8 cellular contexts compared by ENCODE assay signal in the genomic region with DNA sequence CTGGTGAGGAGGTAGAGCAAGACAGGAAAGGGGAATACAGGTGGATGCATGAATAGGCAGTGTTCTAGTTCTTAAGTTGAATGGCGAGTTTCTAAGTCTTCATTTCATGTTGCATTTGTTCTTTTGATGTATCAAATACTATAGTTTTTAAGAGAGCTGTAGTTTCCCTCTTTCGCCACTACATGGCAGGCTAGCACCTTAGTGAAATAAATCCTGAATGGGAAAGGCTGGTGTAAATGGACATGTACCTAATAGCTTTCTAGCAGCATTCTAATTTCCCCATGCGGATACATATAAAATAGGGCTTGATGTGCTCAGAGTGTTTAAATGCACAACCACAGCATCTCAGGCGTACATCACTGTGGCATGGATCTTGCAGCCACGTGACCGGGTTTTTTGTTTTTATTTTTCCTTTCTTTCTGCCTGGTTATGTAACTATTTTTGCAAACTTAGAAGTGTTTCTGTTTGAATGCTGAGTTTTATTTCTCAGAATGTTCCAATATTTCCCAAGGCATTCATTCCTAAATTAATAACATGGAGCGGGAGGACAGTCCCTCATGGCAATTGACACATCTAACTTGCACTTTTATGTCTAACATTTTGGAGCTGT. TPM values are rescaled to one million over a fixed set of nuclear protein-coding genes. Genes with fewer than 3 reads are reported as not detected.
DNase-seq lines count a peak whose midpoint lies in the region; ATAC-seq and TF ChIP-seq lines count a peak whose summit lies in the region.

No MANE protein-coding gene starts in this region.

- peak overlapping the region; percentile 44 for H3K4me3 Mint-ChIP-seq in CD4-positive, alpha-beta T cell
- no peak overlapping the region for H3K4me3 Mint-ChIP-seq in neural progenitor cell

- POLR2A ChIA-PET in CD4-positive, alpha-beta T cell (lab: Charles Lee), result interaction anchor here (0.8 to 1.8 kb wide), 9 partner anchors 11 to 421 kb away, joined by 3 to 15 read pairs (median 4); a partner anchor contains a TSS

- no peaks in the 10 kb centered on the region for H3K36me3 ChIP-seq in fibroblast of lung (ENCODE audit: control insufficient read depth, insufficient read depth, low read length)
- no peaks in the 10 kb centered on the region for H3K36me3 ChIP-seq in neural progenitor cell

- peak in 2 of 10 experiments; percentile 16 to 20 for DNase-seq in CD4-positive, alpha-beta T cell
- peak; percentile 78 for DNase-seq in H4 (ENCODE audit: low spot score)
- peak; percentile 58 for DNase-seq in NCI-H226
- peak; percentile 76 to 88 for DNase-seq in fibroblast of lung (ENCODE audit: low read depth in 2 of 2)
- DNase-seq in neural progenitor cell (ENCODE audit: low spot score), result peak; percentile 82

- H3K9me3 Mint-ChIP-seq in CD4-positive, alpha-beta T cell, result no peaks in the 10 kb centered on the region
- H3K9me3 Mint-ChIP-seq in neural progenitor cell, result peaks cover 3% of the 10 kb centered on the region

- H3K4me2 ChIP-seq in fibroblast of lung (ENCODE audit: extremely low read depth, insufficient read depth, low read length) (no peak overlapping the region), neural progenitor cell (no peak overlapping the region)

- H4K20me1 ChIP-seq in fibroblast of lung (ENCODE audit: control insufficient read depth, extremely low read depth, insufficient read depth, low read length), result no peaks in the 10 kb centered on the region
- H4K20me1 ChIP-seq in neural progenitor cell (ENCODE audit: low read depth), result no peaks in the 10 kb centered on the region

- ATAC-seq in CD4-positive, alpha-beta T cell (ENCODE audit: poor library complexity), result peak; percentile 75
- ATAC-seq in GM18870 (IDR thresholded peaks at IDR 0.05; ENCODE audit: unreplicated experiment) (no peak), GM21619 (IDR thresholded peaks at IDR 0.05; ENCODE audit: unreplicated experiment) (no peak)

- H3K9me3 ChIP-seq in CD4-positive, alpha-beta T cell (ENCODE audit: control insufficient read depth, low read length), result no peaks in the 10 kb centered on the region
- no peaks in the 10 kb centered on the region for H3K9me3 ChIP-seq in fibroblast of lung (ENCODE audit: control insufficient read depth, insufficient read depth, low read depth, low read length)
- no peaks in the 10 kb centered on the region for H3K9me3 ChIP-seq in neural progenitor cell (ENCODE audit: low read depth)

- peaks cover 12% of the 10 kb centered on the region for H3F3A ChIP-seq in neural progenitor cell (ENCODE audit: low read depth)

- TF ChIP-seq CTCF in CD4-positive, alpha-beta T cell (IDR thresholded peaks at IDR 0.05), result peak; percentile 89
- TF ChIP-seq CTCF in VCaP (conservative IDR thresholded peaks at IDR 0.05) (peak; percentile 94), fibroblast of lung (conservative IDR thresholded peaks at IDR 0.05 in 1 of 2, IDR thresholded peaks at IDR 0.05 in 1 of 2; ENCODE audit: low read depth in 1 of 2, low read length in 2 of 2) (peak; percentile 79 to 93), neural progenitor cell (IDR thresholded peaks at IDR 0.05) (peak; percentile 83)

- CTCF ChIA-PET in CD4-positive, alpha-beta T cell (lab: Charles Lee), result interaction anchor here (0.6 to 2.1 kb wide), 11 partner anchors 10 to 421 kb away, joined by 3 to 32 read pairs (median 3); a partner anchor contains a TSS

- intact Hi-C loops in CD4-positive, alpha-beta T cell (cut with DNase I, micrococcal nuclease), result loop anchor here (1.0 to 5.0 kb wide), 6 partner anchors 53 to 422 kb away; no protein-coding TSS in a partner anchor

- H3K4me1 Mint-ChIP-seq in CD4-positive, alpha-beta T cell (ENCODE audit: low read depth), result peaks cover 7% of the 10 kb centered on the region
- no peaks in the 10 kb centered on the region for H3K4me1 Mint-ChIP-seq in neural progenitor cell

- H3K27ac Mint-ChIP-seq in CD4-positive, alpha-beta T cell, result no peak overlapping the region
- H3K27ac Mint-ChIP-seq in neural progenitor cell, result no peak overlapping the region

- H3K79me2 ChIP-seq in fibroblast of lung (ENCODE audit: control insufficient read depth, insufficient read depth, low read length) (no peaks in the 10 kb centered on the region), neural progenitor cell (ENCODE audit: low read depth) (no peaks in the 10 kb centered on the region)

- H3K36me3 Mint-ChIP-seq in CD4-positive, alpha-beta T cell (ENCODE audit: low read depth), result no peaks in the 10 kb centered on the region
- no peaks in the 10 kb centered on the region for H3K36me3 Mint-ChIP-seq in neural progenitor cell

- H3K4me1 ChIP-seq in fibroblast of lung (ENCODE audit: control insufficient read depth, extremely low read depth, insufficient read depth, low read length) (peaks cover 2% of the 10 kb centered on the region), neural progenitor cell (peaks cover 10% of the 10 kb centered on the region)

- H3K27ac ChIP-seq in CD4-positive, alpha-beta T cell (ENCODE audit: low read depth, low read length), result no peak overlapping the region
- no peak overlapping the region for H3K27ac ChIP-seq in VCaP
- H3K27ac ChIP-seq in fibroblast of lung (ENCODE audit: insufficient read depth, low read length), result no peak overlapping the region
- no peak overlapping the region for H3K27ac ChIP-seq in neural progenitor cell

- H3K9ac ChIP-seq in fibroblast of lung (ENCODE audit: insufficient read depth, low read length) (no peak overlapping the region), neural progenitor cell (no peak overlapping the region)

- no peaks in the 10 kb centered on the region for H3K27me3 ChIP-seq in CD4-positive, alpha-beta T cell (ENCODE audit: control insufficient read depth, insufficient read depth, low read length)
- H3K27me3 ChIP-seq in fibroblast of lung (ENCODE audit: control insufficient read depth, insufficient read depth, low read length) (no peaks in the 10 kb centered on the region), neural progenitor cell (no peaks in the 10 kb centered on the region)

- H2AFZ ChIP-seq in fibroblast of lung (ENCODE audit: low read length) (no peak overlapping the region), neural progenitor cell (replicated peaks) (no peak overlapping the region)

- H3K27me3 Mint-ChIP-seq in CD4-positive, alpha-beta T cell, result no peaks in the 10 kb centered on the region
- peaks cover 13% of the 10 kb centered on the region for H3K27me3 Mint-ChIP-seq in neural progenitor cell (ENCODE audit: insufficient read depth, low read depth)

- H3K4me3 ChIP-seq in fibroblast of lung (replicated peaks in 1 of 4; ENCODE audit: control extremely low read depth in 1 of 4, insufficient read depth in 1 of 4, low read depth in 3 of 4, low read length in 4 of 4), result no peak overlapping the region
- H3K4me3 ChIP-seq in neural progenitor cell, result no peak overlapping the region

RNA-seq across cellular contexts. Expression of a gene that starts 23.5 kb away (rescaled TPM):
- total RNA-seq in CD4-positive, alpha-beta T cell, result 1 to 10 TPM; 8.0 to 8.1 TPM
- 21.9 and 30.6 TPM in 2 replicates for total RNA-seq in H4 (2014; rRNA removed; shearing (Covaris generic))
- total RNA-seq in fibroblast of lung, result 5.6 and 6.2 TPM in 2 replicates
- 16.1 and 31.2 TPM in 2 replicates for polyA plus RNA-seq in fibroblast of lung
- 12.1 and 29.9 TPM in 2 replicates for polyA plus RNA-seq in fibroblast of lung (2012)
- polyA minus RNA-seq in fibroblast of lung (ENCODE audit: low replicate concordance), result 51.9 and 109 TPM in 2 replicates
- total RNA-seq in neural progenitor cell (ENCODE audit: low replicate concordance), result 24.4 and 41.9 TPM in 2 replicates

RNA-seq across cellular contexts. Expression of a gene that starts 24.5 kb away (rescaled TPM):
- 10 to 100 TPM; 83.2 to 94.9 TPM for total RNA-seq in CD4-positive, alpha-beta T cell
- total RNA-seq in H4 (2014; rRNA removed; shearing (Covaris generic)), result 23.3 and 23.8 TPM in 2 replicates
- total RNA-seq in fibroblast of lung (46.7 and 48.4 TPM in 2 replicates), neural progenitor cell (ENCODE audit: low replicate concordance) (57.2 and 80.0 TPM in 2 replicates)
- polyA plus RNA-seq in fibroblast of lung, result 20.9 and 38.2 TPM in 2 replicates
- polyA plus RNA-seq in fibroblast of lung (2012), result 12.7 and 26.3 TPM in 2 replicates
- polyA minus RNA-seq in fibroblast of lung (ENCODE audit: low replicate concordance), result 52.3 and 178 TPM in 2 replicates

RNA-seq across cellular contexts. Expression of a gene that starts 47.9 kb away (rescaled TPM):
- 1 to 10 TPM; 1.5 to 2.0 TPM for total RNA-seq in CD4-positive, alpha-beta T cell
- 0.58 and 1.7 TPM in 2 replicates for total RNA-seq in H4 (2014; rRNA removed; shearing (Covaris generic))
- total RNA-seq in fibroblast of lung (1.0 and 1.8 TPM in 2 replicates), neural progenitor cell (ENCODE audit: low replicate concordance) (9.0 and 22.7 TPM in 2 replicates)
- 1.5 and 2.0 TPM in 2 replicates for polyA plus RNA-seq in fibroblast of lung
- 1.9 and 2.0 TPM in 2 replicates for polyA plus RNA-seq in fibroblast of lung (2012)
- 0.44 TPM in 1 of 2 replicates, not detected in the other for polyA minus RNA-seq in fibroblast of lung (ENCODE audit: low replicate concordance)
